ENCODE assay signal across 31 cellular contexts in genomic region chr12:22653790-22654189, GRCh38. TPM values are rescaled to one million over a fixed set of nuclear protein-coding genes. Genes with fewer than 3 reads are reported as not detected.
DNase-seq lines count a peak whose midpoint lies in the region; ATAC-seq, FAIRE-seq and TF ChIP-seq lines count a peak whose summit lies in the region.
"Had no signal": no experiment of that assay in that cellular context is flagged by ENCODE, and none has a peak within 500 bp of the region (broad histone marks: within the 10 kb centered on the region; RNA-seq: fewer than 3 reads in every experiment).

No MANE protein-coding gene starts in this region.

- no peak overlapping the region for H3K4me3 Mint-ChIP-seq in stimulated activated naive CD8-positive, alpha-beta T cell treated with anti-CD3 and anti-CD28 coated beads, Interleukin-15, Interleukin-2, amounts not matched to agents 100 ng/mL and 50 ng/mL, for 24 hours
- no peak overlapping the region for H3K4me3 Mint-ChIP-seq in stimulated activated naive CD8-positive, alpha-beta T cell treated with anti-CD3 and anti-CD28 coated beads, Interleukin-15, amount 100 ng/mL, for 72 hours
- H3K4me3 Mint-ChIP-seq: activated CD4-positive, alpha-beta memory T cell treated with anti-CD3 and anti-CD28 coated beads, Interleukin-2, amount 10 ng/mL, durations not matched to agents 7 days and 5 days; activated T-helper 1 cell treated with anti-CD3 and anti-CD28 coated beads, Interleukin-12 subunit alpha, Interleukin-12 subunit beta, Interleukin-2, Interleukin-4 antibody, amounts not matched to agents 30 ng/mL and 10 ng/mL and 1 ng/mL, durations not matched to agents 14 hours and 24 hours and 36 hours; H9; stimulated activated effector memory CD8-positive, alpha-beta T cell treated with anti-CD3 and anti-CD28 coated beads, Interleukin-12 subunit alpha, Interleukin-12 subunit beta, amount 100 ng/mL, for 72 hours had no signal

- H3K4me1 Mint-ChIP-seq in stimulated activated naive CD8-positive, alpha-beta T cell treated with anti-CD3 and anti-CD28 coated beads, Interleukin-15, Interleukin-2, amounts not matched to agents 100 ng/mL and 50 ng/mL, for 24 hours (ENCODE audit: low read depth) = peaks cover 42% of the 10 kb centered on the region
- peaks cover 41% of the 10 kb centered on the region for H3K4me1 Mint-ChIP-seq in stimulated activated naive CD8-positive, alpha-beta T cell treated with anti-CD3 and anti-CD28 coated beads, Interleukin-15, amount 100 ng/mL, for 72 hours

- H3K4me3 ChIP-seq in keratinocyte (ENCODE audit: control insufficient read depth in 2 of 3, extremely low read depth in 1 of 3, insufficient read depth in 2 of 3, low read depth in 1 of 3, low read length in 3 of 3) (no peak overlapping the region), MM.1S (ENCODE audit: low read length) (no peak overlapping the region)
- H3K4me3 ChIP-seq: A549, heart left ventricle, Peyer's patch, psoas muscle, suprapubic skin, upper lobe of right lung had no signal

- H3K9me3 ChIP-seq in keratinocyte (ENCODE audit: control insufficient read depth, low read depth, low read length) = no peaks in the 10 kb centered on the region
- H3K9me3 ChIP-seq in MM.1S (replicated peaks; ENCODE audit: insufficient read depth, low read length) = no peaks in the 10 kb centered on the region
- H3K9me3 ChIP-seq: A549, heart left ventricle, Peyer's patch, psoas muscle, suprapubic skin, upper lobe of right lung had no signal

- H3K4me2 ChIP-seq in keratinocyte (ENCODE audit: control insufficient read depth, extremely low read depth, insufficient read depth, low read depth, low read length) (no peak overlapping the region), MM.1S (ENCODE audit: low read depth, low read length) (no peak overlapping the region)
- H3K4me2 ChIP-seq: A549 had no signal

- H3K27ac ChIP-seq in keratinocyte (ENCODE audit: control insufficient read depth, insufficient read depth, low read length) (peak overlapping the region; percentile 45), MM.1S (ENCODE audit: low read length) (no peak overlapping the region)
- H3K27ac ChIP-seq: A549, HL-60, Peyer's patch, psoas muscle, suprapubic skin, upper lobe of right lung had no signal

- H4K20me1 ChIP-seq in keratinocyte (ENCODE audit: control insufficient read depth, extremely low read depth, insufficient read depth, low read length) (no peaks in the 10 kb centered on the region), MM.1S (ENCODE audit: insufficient read depth, low read length) (no peaks in the 10 kb centered on the region)

- peaks cover 53% of the 10 kb centered on the region for H3K36me3 Mint-ChIP-seq in stimulated activated naive CD8-positive, alpha-beta T cell treated with anti-CD3 and anti-CD28 coated beads, Interleukin-15, Interleukin-2, amounts not matched to agents 100 ng/mL and 50 ng/mL, for 24 hours (ENCODE audit: low read depth)

- FAIRE-seq in keratinocyte (lab: Jason Lieb, UNC) = no peak

- H3K9me2 ChIP-seq in MM.1S (replicated peaks; ENCODE audit: insufficient read depth, low read length) = no peaks in the 10 kb centered on the region

- peak overlapping the region; percentile 52 for H3K27ac Mint-ChIP-seq in stimulated activated naive CD8-positive, alpha-beta T cell treated with anti-CD3 and anti-CD28 coated beads, Interleukin-15, Interleukin-2, amounts not matched to agents 100 ng/mL and 50 ng/mL, for 24 hours
- H3K27ac Mint-ChIP-seq in stimulated activated naive CD8-positive, alpha-beta T cell treated with anti-CD3 and anti-CD28 coated beads, Interleukin-15, amount 100 ng/mL, for 72 hours = no peak overlapping the region
- H3K27ac Mint-ChIP-seq: activated CD4-positive, alpha-beta memory T cell treated with anti-CD3 and anti-CD28 coated beads, Interleukin-2, amount 10 ng/mL, durations not matched to agents 7 days and 5 days; activated T-helper 1 cell treated with anti-CD3 and anti-CD28 coated beads, Interleukin-12 subunit alpha, Interleukin-12 subunit beta, Interleukin-2, Interleukin-4 antibody, amounts not matched to agents 30 ng/mL and 10 ng/mL and 1 ng/mL, durations not matched to agents 14 hours and 24 hours and 36 hours; stimulated activated effector memory CD8-positive, alpha-beta T cell treated with anti-CD3 and anti-CD28 coated beads, Interleukin-12 subunit alpha, Interleukin-12 subunit beta, amount 100 ng/mL, for 72 hours had no signal

- DNase-seq in stimulated activated naive CD8-positive, alpha-beta T cell treated with anti-CD3 and anti-CD28 coated beads, Interleukin-15, amount 100 ng/mL, for 72 hours = no peak
- DNase-seq in dermis blood vessel endothelial cell (peak; percentile 71), keratinocyte (ENCODE audit: low read depth, low spot score) (no peak), MM.1S (no peak), MV-4-11 (lab: John Stamatoyannopoulos, UW) (no peak)
- DNase-seq: activated CD4-positive, alpha-beta memory T cell treated with anti-CD3 and anti-CD28 coated beads, Interleukin-2, amount 10 ng/mL, durations not matched to agents 7 days and 5 days; activated CD8-positive, alpha-beta memory T cell treated with anti-CD3 and anti-CD28 coated beads, Interleukin-2, amount 50 U/mL, for 4 hours; activated naive CD4-positive, alpha-beta T cell treated with Interleukin-2 at 50 U/mL for 16 hours; DMS 273 treated with DMSO at 0.1 percent for 48 hours; EL; H9; heart left ventricle; islet precursor cell; KG1; naive thymus-derived CD4-positive, alpha-beta T cell; NCI-H1436 treated with DMSO at 0.1 percent for 48 hours; NCI-H748 treated with DMSO at 0.1 percent for 48 hours; nucleus accumbens; Peyer's patch; psoas muscle; SHP77 treated with DMSO at 0.1 percent for 48 hours; stimulated activated CD4-positive, alpha-beta T cell treated with anti-CD3 and anti-CD28 coated beads, Interleukin-15, amount 100 ng/mL, for 24 hours; upper lobe of right lung had no signal

- H3K27me3 ChIP-seq in keratinocyte (ENCODE audit: control insufficient read depth, extremely low read depth, insufficient read depth, low read length) = no peaks in the 10 kb centered on the region
- H3K27me3 ChIP-seq in MM.1S (replicated peaks; ENCODE audit: insufficient read depth, low read length) = no peaks in the 10 kb centered on the region
- H3K27me3 ChIP-seq: heart left ventricle, Peyer's patch, suprapubic skin, upper lobe of right lung had no signal

- peaks cover 3% of the 10 kb centered on the region for H3K9me3 Mint-ChIP-seq in stimulated activated naive CD8-positive, alpha-beta T cell treated with anti-CD3 and anti-CD28 coated beads, Interleukin-15, Interleukin-2, amounts not matched to agents 100 ng/mL and 50 ng/mL, for 24 hours
- peaks cover 0 to 5% of the 10 kb centered on the region in 2 donors for H3K9me3 Mint-ChIP-seq in stimulated activated naive CD8-positive, alpha-beta T cell treated with anti-CD3 and anti-CD28 coated beads, Interleukin-15, amount 100 ng/mL, for 72 hours
- H3K9me3 Mint-ChIP-seq: activated CD4-positive, alpha-beta memory T cell treated with anti-CD3 and anti-CD28 coated beads, Interleukin-2, amount 10 ng/mL, durations not matched to agents 7 days and 5 days; activated T-helper 1 cell treated with anti-CD3 and anti-CD28 coated beads, Interleukin-12 subunit alpha, Interleukin-12 subunit beta, Interleukin-2, Interleukin-4 antibody, amounts not matched to agents 30 ng/mL and 10 ng/mL and 1 ng/mL, durations not matched to agents 14 hours and 24 hours and 36 hours; H9; stimulated activated effector memory CD8-positive, alpha-beta T cell treated with anti-CD3 and anti-CD28 coated beads, Interleukin-12 subunit alpha, Interleukin-12 subunit beta, amount 100 ng/mL, for 72 hours had no signal

- no peak for TF ChIP-seq CTCF in keratinocyte (optimal IDR thresholded peaks at IDR 0.05 in 1 of 3, IDR thresholded peaks at IDR 0.05 in 1 of 3, conservative IDR thresholded peaks at IDR 0.05 in 1 of 3; ENCODE audit: extremely low read depth in 1 of 3, insufficient read depth in 2 of 3, low read length in 3 of 3)
- no peak for TF ChIP-seq CTCF in MM.1S (IDR thresholded peaks at IDR 0.05; ENCODE audit: low read length)

- no peaks in the 10 kb centered on the region for H3K36me3 ChIP-seq in keratinocyte (ENCODE audit: control insufficient read depth in 2 of 2, extremely low read depth in 1 of 2, insufficient read depth in 2 of 2, low read length in 2 of 2)
- no peaks in the 10 kb centered on the region for H3K36me3 ChIP-seq in MM.1S (replicated peaks; ENCODE audit: insufficient read depth, low read length)
- H3K36me3 ChIP-seq: upper lobe of right lung had no signal

- no peak overlapping the region for H3K9ac ChIP-seq in keratinocyte (ENCODE audit: control insufficient read depth, extremely low read depth, insufficient read depth, low read length)
- H3K9ac ChIP-seq in MM.1S (ENCODE audit: low read length) = no peak overlapping the region

- no peaks in the 10 kb centered on the region for H3F3A ChIP-seq in MM.1S (ENCODE audit: insufficient read depth, low read length)

- ATAC-seq in stimulated activated naive CD8-positive, alpha-beta T cell treated with anti-CD3 and anti-CD28 coated beads, Interleukin-15, amount 100 ng/mL, for 72 hours = no peak
- ATAC-seq in GM18907 (IDR thresholded peaks at IDR 0.05; ENCODE audit: unreplicated experiment) = no peak
- no peak for ATAC-seq in GM19023 (IDR thresholded peaks at IDR 0.05; ENCODE audit: unreplicated experiment)
- ATAC-seq: A549; naive thymus-derived CD4-positive, alpha-beta T cell; psoas muscle; stimulated activated effector memory CD8-positive, alpha-beta T cell treated with anti-CD3 and anti-CD28 coated beads, Interleukin-12 subunit alpha, Interleukin-12 subunit beta, amount 100 ng/mL, for 72 hours; upper lobe of right lung had no signal

- dilution Hi-C loops in keratinocyte (cut with MboI; ENCODE audit: extremely low pct_ligation_motif_present, low sequenced_read_pairs) = no loop called here

- H2AFZ ChIP-seq in keratinocyte (ENCODE audit: control insufficient read depth, low read length) (no peak overlapping the region), MM.1S (ENCODE audit: low read length) (no peak overlapping the region)

- H3K27me3 Mint-ChIP-seq in stimulated activated naive CD8-positive, alpha-beta T cell treated with anti-CD3 and anti-CD28 coated beads, Interleukin-15, Interleukin-2, amounts not matched to agents 100 ng/mL and 50 ng/mL, for 24 hours = no peaks in the 10 kb centered on the region
- H3K27me3 Mint-ChIP-seq in stimulated activated naive CD8-positive, alpha-beta T cell treated with anti-CD3 and anti-CD28 coated beads, Interleukin-15, amount 100 ng/mL, for 72 hours = no peaks in the 10 kb centered on the region
- H3K27me3 Mint-ChIP-seq: activated CD4-positive, alpha-beta memory T cell treated with anti-CD3 and anti-CD28 coated beads, Interleukin-2, amount 10 ng/mL, durations not matched to agents 7 days and 5 days; naive thymus-derived CD4-positive, alpha-beta T cell had no signal

- peaks cover 37% of the 10 kb centered on the region for H3K4me1 ChIP-seq in keratinocyte (ENCODE audit: control insufficient read depth, extremely low read depth, insufficient read depth, low read length)
- no peaks in the 10 kb centered on the region for H3K4me1 ChIP-seq in MM.1S (ENCODE audit: low read length)
- H3K4me1 ChIP-seq: Peyer's patch, psoas muscle had no signal

- H3K9me1 ChIP-seq in keratinocyte (ENCODE audit: control insufficient read depth, extremely low read depth, insufficient read depth, low read length) = no peaks in the 10 kb centered on the region

- peaks cover 25% of the 10 kb centered on the region for H3K79me2 ChIP-seq in keratinocyte (ENCODE audit: control insufficient read depth, insufficient read depth, low read length)
- peaks cover 62% of the 10 kb centered on the region for H3K79me2 ChIP-seq in MM.1S (ENCODE audit: low read length)

RNA-seq across cellular contexts. Expression of gene ETNK1, which starts 28.8 kb away (rescaled TPM):
- 37.1 and 41.8 TPM in 2 replicates for total RNA-seq in dermis blood vessel endothelial cell
- 12.0 to 20.3 TPM (median 14.0 TPM) in 3 replicates for polyA plus RNA-seq in keratinocyte
- 17.3 TPM for polyA plus RNA-seq in keratinocyte (2011; ENCODE audit: low read depth)
- polyA plus RNA-seq in keratinocyte (2011; cell fraction: cytosol; rRNA removed) = 4.1 and 9.8 TPM in 2 replicates
- 31.3 and 45.7 TPM in 2 replicates for polyA plus RNA-seq in keratinocyte (2011; cell fraction: nucleus; rRNA removed)
- polyA plus RNA-seq in keratinocyte (2012; ENCODE audit: low replicate concordance) = 15.0 and 16.5 TPM in 2 replicates
- 11.3 to 58.0 TPM (median 37.4 TPM) in 3 replicates for polyA minus RNA-seq in keratinocyte
- polyA minus RNA-seq in keratinocyte (2011; cell fraction: cytosol; rRNA and poly(A)+ RNA removed) = 15.3 TPM
- 113 and 121 TPM in 2 replicates for polyA minus RNA-seq in keratinocyte (2011; cell fraction: nucleus; rRNA and poly(A)+ RNA removed)
